28 cellular contexts compared by ENCODE assay signal in the genomic region with DNA sequence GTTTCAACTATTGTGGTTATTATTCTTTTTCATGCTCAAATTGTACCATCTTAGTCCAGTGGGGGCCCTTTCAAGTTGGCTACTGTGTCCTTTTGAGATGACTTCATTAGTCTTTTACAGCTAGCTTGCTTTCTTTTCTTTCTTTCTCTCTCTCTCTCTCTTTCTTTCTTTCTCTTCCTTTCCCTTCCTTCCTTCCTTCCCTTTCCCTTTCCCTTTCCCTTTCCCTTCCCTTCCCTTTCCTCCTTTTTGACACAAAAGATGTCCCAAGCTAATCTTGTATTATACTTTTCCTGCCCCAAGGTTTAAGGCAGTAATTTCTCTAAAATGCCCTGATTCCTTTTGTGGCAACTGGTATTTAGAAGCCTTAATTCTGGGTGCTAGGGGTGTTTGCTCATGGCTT.
"Had no signal": no experiment of that assay in that cellular context is flagged by ENCODE, and none has a peak within 500 bp of the region (broad histone marks: within the 10 kb centered on the region; RNA-seq: fewer than 3 reads in every experiment).

No MANE protein-coding gene starts in this region.

- H3K9me3 Mint-ChIP-seq: type B pancreatic cell had no signal

- H3K27ac ChIP-seq: stomach, suprapubic skin, testis, thoracic aorta, thyroid gland, tibial artery, tibial nerve, transverse colon, upper lobe of left lung, upper lobe of right lung, uterus, vagina had no signal

- H3K36me3 ChIP-seq: stomach, suprapubic skin, thoracic aorta, thyroid gland, tibial artery, tibial nerve, transverse colon, upper lobe of left lung, upper lobe of right lung, uterus, vagina had no signal

- H3K27me3 Mint-ChIP-seq: stimulated activated naive B cell treated with anti-CD40 and anti-IgM and Interleukin-4, amounts not matched to agents 10 μg/mL and 1 μg/mL and 100 μg/mL, for 72 hours; stimulated activated naive CD8-positive, alpha-beta T cell treated with anti-CD3 and anti-CD28 coated beads, Interleukin-15, amount 100 ng/mL, for 72 hours; stimulated activated naive CD8-positive, alpha-beta T cell treated with anti-CD3 and anti-CD28 coated beads, Interleukin-15, Interleukin-2, amounts not matched to agents 100 ng/mL and 50 ng/mL, for 24 hours; type B pancreatic cell had no signal

- DNase-seq: stimulated activated CD4-positive, alpha-beta T cell treated with anti-CD3 and anti-CD28 coated beads, Interleukin-2, amount 100 ng/mL, for 48 hours; stimulated activated CD4-positive, alpha-beta T cell treated with anti-CD3 and anti-CD28 coated beads, Interleukin-4, amount 100 ng/mL, for 1 hour; stimulated activated CD4-positive, alpha-beta T cell treated with anti-CD3 and anti-CD28 coated beads, Interleukin-4, amount 100 ng/mL, for 24 hours; stimulated activated CD4-positive, alpha-beta T cell treated with anti-CD3 and anti-CD28 coated beads, Interleukin-4, amount 100 ng/mL, for 4 hours; stimulated activated CD8-positive, alpha-beta memory T cell treated with anti-CD3 and anti-CD28 coated beads, Interleukin-4, amount 100 ng/mL, for 48 hours; stimulated activated naive B cell treated with anti-CD40 and anti-IgM and Interleukin-4, amounts not matched to agents 10 μg/mL and 1 μg/mL and 100 μg/mL, for 72 hours; stimulated activated naive CD4-positive, alpha-beta T cell; stimulated activated naive CD4-positive, alpha-beta T cell treated with Interleukin-2 at 50 U/mL for 16 hours; stimulated activated naive CD8-positive, alpha-beta T cell treated with anti-CD3 and anti-CD28 coated beads, Interleukin-15, amount 100 ng/mL, for 72 hours; stimulated activated naive CD8-positive, alpha-beta T cell treated with anti-CD3 and anti-CD28 coated beads, Interleukin-15, Interleukin-2, amounts not matched to agents 100 U/mL and 50 U/mL, for 24 hours; stomach; substantia nigra; testis; thyroid gland; tibial artery; transverse colon; trophoblast cell; upper lobe of left lung; upper lobe of right lung; uterus had no signal

- H3K9me3 ChIP-seq: stomach, suprapubic skin, testis, thoracic aorta, thyroid gland, tibial artery, tibial nerve, transverse colon, upper lobe of left lung, upper lobe of right lung, uterus, vagina had no signal

- ATAC-seq: stimulated activated effector memory CD8-positive, alpha-beta T cell treated with anti-CD3 and anti-CD28 coated beads, Interleukin-12 subunit alpha, Interleukin-12 subunit beta, amount 100 ng/mL, for 72 hours; stimulated activated memory B cell treated with anti-CD40 and anti-IgM and Interleukin-4, amounts not matched to agents 10 μg/mL and 1 μg/mL and 100 μg/mL, for 72 hours; stimulated activated naive B cell treated with anti-CD40 and anti-IgM and Interleukin-4, amounts not matched to agents 10 μg/mL and 1 μg/mL and 100 μg/mL, for 72 hours; stimulated activated naive CD8-positive, alpha-beta T cell treated with anti-CD3 and anti-CD28 coated beads, Interleukin-15, amount 100 ng/mL, for 72 hours; stimulated activated naive CD8-positive, alpha-beta T cell treated with anti-CD3 and anti-CD28 coated beads, Interleukin-15, Interleukin-2, amounts not matched to agents 100 U/mL and 50 U/mL, for 24 hours; upper lobe of right lung had no signal

- H3K4me3 Mint-ChIP-seq: stimulated activated effector memory CD8-positive, alpha-beta T cell treated with anti-CD3 and anti-CD28 coated beads, Interleukin-12 subunit alpha, Interleukin-12 subunit beta, amount 100 ng/mL, for 72 hours; stimulated activated memory B cell treated with anti-CD40 and anti-IgM and Interleukin-4, amounts not matched to agents 10 μg/mL and 1 μg/mL and 100 μg/mL, for 72 hours; stimulated activated naive B cell treated with anti-CD40 and anti-IgM and Interleukin-4, amounts not matched to agents 10 μg/mL and 1 μg/mL and 100 μg/mL, for 72 hours; stimulated activated naive CD8-positive, alpha-beta T cell treated with anti-CD3 and anti-CD28 coated beads, Interleukin-15, amount 100 ng/mL, for 72 hours; stimulated activated naive CD8-positive, alpha-beta T cell treated with anti-CD3 and anti-CD28 coated beads, Interleukin-15, Interleukin-2, amounts not matched to agents 100 ng/mL and 50 ng/mL, for 24 hours; type B pancreatic cell had no signal

- H3K4me1 Mint-ChIP-seq: stimulated activated effector memory CD8-positive, alpha-beta T cell treated with anti-CD3 and anti-CD28 coated beads, Interleukin-12 subunit alpha, Interleukin-12 subunit beta, amount 100 ng/mL, for 72 hours; stimulated activated memory B cell treated with anti-CD40 and anti-IgM and Interleukin-4, amounts not matched to agents 10 μg/mL and 1 μg/mL and 100 μg/mL, for 72 hours; stimulated activated naive B cell treated with anti-CD40 and anti-IgM and Interleukin-4, amounts not matched to agents 10 μg/mL and 1 μg/mL and 100 μg/mL, for 72 hours; stimulated activated naive CD8-positive, alpha-beta T cell treated with anti-CD3 and anti-CD28 coated beads, Interleukin-15, amount 100 ng/mL, for 72 hours had no signal

- H3K27ac Mint-ChIP-seq: stimulated activated effector memory CD8-positive, alpha-beta T cell treated with anti-CD3 and anti-CD28 coated beads, Interleukin-12 subunit alpha, Interleukin-12 subunit beta, amount 100 ng/mL, for 72 hours; stimulated activated memory B cell treated with anti-CD40 and anti-IgM and Interleukin-4, amounts not matched to agents 10 μg/mL and 1 μg/mL and 100 μg/mL, for 72 hours; stimulated activated naive B cell treated with anti-CD40 and anti-IgM and Interleukin-4, amounts not matched to agents 10 μg/mL and 1 μg/mL and 100 μg/mL, for 72 hours; stimulated activated naive CD8-positive, alpha-beta T cell treated with anti-CD3 and anti-CD28 coated beads, Interleukin-15, amount 100 ng/mL, for 72 hours; stimulated activated naive CD8-positive, alpha-beta T cell treated with anti-CD3 and anti-CD28 coated beads, Interleukin-15, Interleukin-2, amounts not matched to agents 100 ng/mL and 50 ng/mL, for 24 hours; type B pancreatic cell had no signal

- H3K4me1 ChIP-seq: stomach, suprapubic skin, testis, thyroid gland, tibial artery, tibial nerve, transverse colon, upper lobe of left lung, upper lobe of right lung, uterus, vagina had no signal

- H3K36me3 Mint-ChIP-seq: stimulated activated effector memory CD8-positive, alpha-beta T cell treated with anti-CD3 and anti-CD28 coated beads, Interleukin-12 subunit alpha, Interleukin-12 subunit beta, amount 100 ng/mL, for 72 hours; stimulated activated memory B cell treated with anti-CD40 and anti-IgM and Interleukin-4, amounts not matched to agents 10 μg/mL and 1 μg/mL and 100 μg/mL, for 72 hours; type B pancreatic cell had no signal

- H3K4me3 ChIP-seq: stomach, suprapubic skin, testis, thoracic aorta, thyroid gland, tibial artery, tibial nerve, transverse colon, upper lobe of left lung, upper lobe of right lung, uterus, vagina had no signal

- H3K27me3 ChIP-seq: stomach, suprapubic skin, testis, thyroid gland, tibial artery, tibial nerve, transverse colon, upper lobe of left lung, upper lobe of right lung, vagina had no signal
